2 cellular contexts compared by ENCODE assay signal in genomic region chr11:126945319-126945718, GRCh38.
A peak's percentile ranks its signal among the peaks of the same experiment; 100 is the strongest.
TF ChIP-seq lines count a peak whose summit lies in the region.

No MANE protein-coding gene starts in this region.

TF ChIP-seq in GM23338, 12 proteins besides CTCF, POLR2A, EP300 and RAD21:
- TF ChIP-seq ETS1 (IDR thresholded peaks at IDR 0.05) = no peak
- TF ChIP-seq POLR2AphosphoS5 (IDR thresholded peaks at IDR 0.05; ENCODE audit: low read depth) = no peak
- TF ChIP-seq EZH2phosphoT487 (IDR thresholded peaks at IDR 0.05; ENCODE audit: unreplicated experiment) = no peak
- no peak for TF ChIP-seq REST (IDR thresholded peaks at IDR 0.05; ENCODE audit: unreplicated experiment)
- no peak for TF ChIP-seq ZNF462 (CRISPR knock-in tag; IDR thresholded peaks at IDR 0.05)
- no peak for TF ChIP-seq STAT1 (IDR thresholded peaks at IDR 0.05; ENCODE audit: unreplicated experiment)
- no peak for TF ChIP-seq JUNB (IDR thresholded peaks at IDR 0.05; ENCODE audit: unreplicated experiment)
- TF ChIP-seq EZH2 (IDR thresholded peaks at IDR 0.05; ENCODE audit: low read depth, unreplicated experiment) = no peak
- TF ChIP-seq NANOG (IDR thresholded peaks at IDR 0.05; ENCODE audit: borderline replicate concordance) = no peak
- TF ChIP-seq ZNF331 (CRISPR knock-in tag; IDR thresholded peaks at IDR 0.05; ENCODE audit: low read depth) = no peak
- TF ChIP-seq CREB1 (CRISPR knock-in tag; IDR thresholded peaks at IDR 0.05; ENCODE audit: low read depth) = no peak
- TF ChIP-seq ZNF114 (CRISPR knock-in tag; IDR thresholded peaks at IDR 0.05) = no peak

TF ChIP-seq in H1, 55 proteins besides CTCF, POLR2A, EP300 and RAD21:
- TF ChIP-seq BCL11A (IDR thresholded peaks at IDR 0.05; ENCODE audit: low read depth in 2 of 2, low read length in 2 of 2) (no peak), SRF (IDR thresholded peaks at IDR 0.05; ENCODE audit: low read depth, low read length) (no peak), BACH1 (IDR thresholded peaks at IDR 0.05; ENCODE audit: low read length) (no peak), E2F6 (IDR thresholded peaks at IDR 0.05) (peak; percentile 61)
